In the genomic region with DNA sequence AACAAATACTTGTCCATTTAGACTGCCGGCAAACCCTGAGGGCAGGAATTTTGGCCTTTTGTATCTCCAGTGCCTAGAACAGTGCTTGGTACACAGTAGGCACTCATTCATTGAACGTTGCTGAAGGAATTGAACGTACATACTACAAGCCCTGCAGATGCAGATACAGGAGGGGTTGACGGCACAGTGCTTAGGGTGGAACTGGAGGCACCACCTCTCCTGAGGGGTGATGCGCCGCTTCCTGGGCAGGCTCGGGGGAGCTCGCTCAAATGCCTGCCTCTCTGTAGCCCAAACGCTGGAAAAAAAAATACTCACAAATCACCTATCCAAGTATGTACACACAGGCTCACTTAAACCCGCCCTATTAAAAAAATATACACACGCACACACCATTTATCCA, we compare ENCODE assay signal across 1 cellular context.
TF ChIP-seq lines count a peak whose summit lies in the region.

No MANE protein-coding gene starts in this region.

TF ChIP-seq in HepG2, 621 proteins besides CTCF, POLR2A, EP300 and RAD21:
- TF ChIP-seq, protein P1, sequence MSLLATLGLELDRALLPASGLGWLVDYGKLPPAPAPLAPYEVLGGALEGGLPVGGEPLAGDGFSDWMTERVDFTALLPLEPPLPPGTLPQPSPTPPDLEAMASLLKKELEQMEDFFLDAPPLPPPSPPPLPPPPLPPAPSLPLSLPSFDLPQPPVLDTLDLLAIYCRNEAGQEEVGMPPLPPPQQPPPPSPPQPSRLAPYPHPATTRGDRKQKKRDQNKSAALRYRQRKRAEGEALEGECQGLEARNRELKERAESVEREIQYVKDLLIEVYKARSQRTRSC (CRISPR knock-in tag; IDR thresholded peaks at IDR 0.05; ENCODE audit: low read depth), result 0 out of 2 replicates have a peak, but pooled peaks have one; percentile 2
- 0 out of 2 replicates have a peak, but pooled peaks have one; percentile 38 for TF ChIP-seq ZKSCAN8 (CRISPR knock-in tag; IDR thresholded peaks at IDR 0.05; ENCODE audit: borderline replicate concordance)
- peak; percentile 39; the same call in 1 of the 2 replicates for TF ChIP-seq ZBTB38 (CRISPR knock-in tag; IDR thresholded peaks at IDR 0.05)
- no peak for TF ChIP-seq SRY (CRISPR knock-in tag; IDR thresholded peaks at IDR 0.05)
